12 cellular contexts compared by ENCODE assay signal in genomic region chr3:194101592-194102432, GRCh38. TPM values are rescaled to one million over a fixed set of nuclear protein-coding genes. Genes with fewer than 3 reads are reported as not detected.
DNase-seq lines count a peak whose midpoint lies in the region; ATAC-seq and TF ChIP-seq lines count a peak whose summit lies in the region.
"Had no signal": no experiment of that assay in that cellular context is flagged by ENCODE, and none has a peak within 500 bp of the region (broad histone marks: within the 10 kb centered on the region; RNA-seq: fewer than 3 reads in every experiment).

No MANE protein-coding gene starts in this region.

- H3K27me3 Mint-ChIP-seq in stimulated activated naive B cell treated with anti-CD40 and anti-IgM and Interleukin-4, amounts not matched to agents 10 μg/mL and 1 μg/mL and 100 μg/mL, for 72 hours: no peaks in the 10 kb centered on the region

- no peaks in the 10 kb centered on the region for H3K9me3 Mint-ChIP-seq in stimulated activated naive B cell treated with anti-CD40 and anti-IgM and Interleukin-4, amounts not matched to agents 10 μg/mL and 1 μg/mL and 100 μg/mL, for 72 hours
- H3K9me3 Mint-ChIP-seq: activated naive CD4-positive, alpha-beta T cell treated with anti-CD3 and anti-CD28 coated beads, Interleukin-2, amount 10 ng/mL, durations not matched to agents 7 days and 5 days had no signal

- no peaks in the 10 kb centered on the region for H3K27me3 ChIP-seq in right cardiac atrium (ENCODE audit: control insufficient read depth, insufficient read depth)

- H3K36me3 Mint-ChIP-seq in stimulated activated naive B cell treated with anti-CD40 and anti-IgM and Interleukin-4, amounts not matched to agents 10 μg/mL and 1 μg/mL and 100 μg/mL, for 72 hours: no peaks in the 10 kb centered on the region
- H3K36me3 Mint-ChIP-seq: activated naive CD4-positive, alpha-beta T cell treated with anti-CD3 and anti-CD28 coated beads, Interleukin-2, amount 10 ng/mL, durations not matched to agents 7 days and 5 days had no signal

- peak overlapping the region in 1 of 2 donors; percentile 19 for H3K4me3 Mint-ChIP-seq in stimulated activated naive B cell treated with anti-CD40 and anti-IgM and Interleukin-4, amounts not matched to agents 10 μg/mL and 1 μg/mL and 100 μg/mL, for 72 hours
- H3K4me3 Mint-ChIP-seq: activated naive CD4-positive, alpha-beta T cell treated with anti-CD3 and anti-CD28 coated beads, Interleukin-2, amount 10 ng/mL, durations not matched to agents 7 days and 5 days had no signal

- H3K4me1 ChIP-seq in right cardiac atrium (ENCODE audit: control insufficient read depth, insufficient read depth, low read length): peaks cover 15% of the 10 kb centered on the region

- peak overlapping the region; percentile 70 for H3K27ac Mint-ChIP-seq in stimulated activated naive B cell treated with anti-CD40 and anti-IgM and Interleukin-4, amounts not matched to agents 10 μg/mL and 1 μg/mL and 100 μg/mL, for 72 hours
- H3K27ac Mint-ChIP-seq: activated naive CD4-positive, alpha-beta T cell treated with anti-CD3 and anti-CD28 coated beads, Interleukin-2, amount 10 ng/mL, durations not matched to agents 7 days and 5 days had no signal

- no peak overlapping the region for H3K27ac ChIP-seq in right cardiac atrium (ENCODE audit: low read length)

- H3K9me3 ChIP-seq in right cardiac atrium (ENCODE audit: control insufficient read depth, low read length): no peaks in the 10 kb centered on the region

- peak; percentile 25 for ATAC-seq in GM19043 (IDR thresholded peaks at IDR 0.05; ENCODE audit: low read depth, unreplicated experiment)
- ATAC-seq in HG02763 (IDR thresholded peaks at IDR 0.05; ENCODE audit: unreplicated experiment): peak; percentile 25
- ATAC-seq in stimulated activated naive B cell treated with anti-CD40 and anti-IgM and Interleukin-4, amounts not matched to agents 10 μg/mL and 1 μg/mL and 100 μg/mL, for 72 hours (replicated peaks): no peak
- ATAC-seq in right cardiac atrium: no peak

- intact Hi-C loops in right cardiac atrium (cut with DNase I): no loop called here

- DNase-seq in stimulated activated naive B cell treated with anti-CD40 and anti-IgM and Interleukin-4, amounts not matched to agents 10 μg/mL and 1 μg/mL and 100 μg/mL, for 72 hours: no peak
- DNase-seq in NCI-H2029 (lab: John Stamatoyannopoulos, UW): no peak
- DNase-seq in DMS153 treated with DMSO at 0.1 percent for 48 hours (lab: John Stamatoyannopoulos, UW; ENCODE audit: unreplicated experiment): no peak
- DNase-seq in NCI-H2171 (lab: John Stamatoyannopoulos, UW): no peak
- DNase-seq in right cardiac atrium: no peak
- DNase-seq: activated naive CD4-positive, alpha-beta T cell treated with anti-CD3 and anti-CD28 coated beads, Interleukin-2, amount 10 ng/mL, durations not matched to agents 7 days and 5 days; cortex of kidney; glutamatergic neuron; NCI-H1694 treated with DMSO at 0.1 percent for 48 hours had no signal

- no peak for TF ChIP-seq RAD21 in Ishikawa (IDR thresholded peaks at IDR 0.05; ENCODE audit: low read depth)

- H3K4me1 Mint-ChIP-seq in stimulated activated naive B cell treated with anti-CD40 and anti-IgM and Interleukin-4, amounts not matched to agents 10 μg/mL and 1 μg/mL and 100 μg/mL, for 72 hours: peaks cover 85 to 100% of the 10 kb centered on the region in 2 donors

- no peak overlapping the region for H3K4me3 ChIP-seq in right cardiac atrium (ENCODE audit: low read length)

- WGBS in right cardiac atrium: 91% methylated on average over 7 of the region's 7 CpGs

- TF ChIP-seq EP300 in Ishikawa (IDR thresholded peaks at IDR 0.05; ENCODE audit: borderline replicate concordance): no peak

TF ChIP-seq in Ishikawa, 13 proteins besides CTCF, POLR2A, EP300 and RAD21:
- TF ChIP-seq MAX (IDR thresholded peaks at IDR 0.05): no peak
- TF ChIP-seq ZBTB7A (IDR thresholded peaks at IDR 0.05; ENCODE audit: low read depth): no peak
- TF ChIP-seq REST (IDR thresholded peaks at IDR 0.05; ENCODE audit: low read depth): peak; percentile 41; the same call in 1 of the 2 replicates
- TF ChIP-seq TEAD4 (IDR thresholded peaks at IDR 0.05): no peak
TF ChIP-seq in Ishikawa: peak in this region for 1.

RNA-seq across cellular contexts. Expression of gene HES1, which starts 34.1 kb away (rescaled TPM):
- 10 to 100 TPM; 22.8 to 59.5 (median 27.8) TPM for total RNA-seq in right cardiac atrium
- polyA plus RNA-seq in right cardiac atrium: 31.1 TPM

Comparison
In these comparisons a context has a peak if more than half of its experiments do, and no peak if none do; other contexts are left out.
1. ATAC-seq: peak in GM19043 (single experiment) and HG02763 (single experiment); none in stimulated activated naive B cell treated with anti-CD40 and anti-IgM and Interleukin-4, amounts not matched to agents 10 μg/mL and 1 μg/mL and 100 μg/mL, for 72 hours (0 of 2) and right cardiac atrium (0 of 2).